ENCODE assay signal across 2 cellular contexts in the genomic region with DNA sequence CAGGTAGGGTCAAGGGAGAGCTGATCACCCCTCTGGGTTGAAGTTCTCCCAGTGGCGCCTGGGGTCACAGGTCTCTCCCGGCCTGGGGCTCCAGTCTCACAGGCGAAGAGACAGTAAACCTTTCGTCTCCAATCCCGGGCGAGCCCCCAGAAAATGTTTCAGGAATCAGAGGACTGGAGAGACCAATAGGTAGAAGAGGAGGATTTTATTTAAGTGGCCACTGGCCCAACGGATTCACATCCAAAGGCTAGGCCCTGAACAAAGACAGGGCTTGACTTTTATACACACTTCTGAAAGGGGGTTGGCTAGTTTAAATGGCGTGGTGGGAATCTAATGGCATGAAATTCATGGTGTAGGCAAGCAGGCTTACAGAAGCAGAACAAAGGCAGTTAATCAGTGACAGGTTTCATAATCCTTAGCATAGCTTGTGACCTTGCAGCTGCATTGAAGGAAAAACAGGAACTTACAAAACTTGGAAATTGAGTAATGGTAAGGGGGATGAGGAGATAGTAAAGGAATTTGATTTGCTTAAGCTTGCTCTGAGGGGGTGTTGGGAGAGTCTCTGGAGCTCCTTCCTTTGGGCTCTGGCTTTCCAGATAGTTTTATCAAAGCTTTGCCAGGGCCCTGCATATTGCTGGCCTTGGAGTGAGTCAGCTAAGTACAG.
TF ChIP-seq lines count a peak whose summit lies in the region.

No MANE protein-coding gene starts in this region.

TF ChIP-seq in K562, 482 proteins besides CTCF, POLR2A, EP300 and RAD21 (continued from another document and continues in another):
- TF ChIP-seq, protein P1, sequence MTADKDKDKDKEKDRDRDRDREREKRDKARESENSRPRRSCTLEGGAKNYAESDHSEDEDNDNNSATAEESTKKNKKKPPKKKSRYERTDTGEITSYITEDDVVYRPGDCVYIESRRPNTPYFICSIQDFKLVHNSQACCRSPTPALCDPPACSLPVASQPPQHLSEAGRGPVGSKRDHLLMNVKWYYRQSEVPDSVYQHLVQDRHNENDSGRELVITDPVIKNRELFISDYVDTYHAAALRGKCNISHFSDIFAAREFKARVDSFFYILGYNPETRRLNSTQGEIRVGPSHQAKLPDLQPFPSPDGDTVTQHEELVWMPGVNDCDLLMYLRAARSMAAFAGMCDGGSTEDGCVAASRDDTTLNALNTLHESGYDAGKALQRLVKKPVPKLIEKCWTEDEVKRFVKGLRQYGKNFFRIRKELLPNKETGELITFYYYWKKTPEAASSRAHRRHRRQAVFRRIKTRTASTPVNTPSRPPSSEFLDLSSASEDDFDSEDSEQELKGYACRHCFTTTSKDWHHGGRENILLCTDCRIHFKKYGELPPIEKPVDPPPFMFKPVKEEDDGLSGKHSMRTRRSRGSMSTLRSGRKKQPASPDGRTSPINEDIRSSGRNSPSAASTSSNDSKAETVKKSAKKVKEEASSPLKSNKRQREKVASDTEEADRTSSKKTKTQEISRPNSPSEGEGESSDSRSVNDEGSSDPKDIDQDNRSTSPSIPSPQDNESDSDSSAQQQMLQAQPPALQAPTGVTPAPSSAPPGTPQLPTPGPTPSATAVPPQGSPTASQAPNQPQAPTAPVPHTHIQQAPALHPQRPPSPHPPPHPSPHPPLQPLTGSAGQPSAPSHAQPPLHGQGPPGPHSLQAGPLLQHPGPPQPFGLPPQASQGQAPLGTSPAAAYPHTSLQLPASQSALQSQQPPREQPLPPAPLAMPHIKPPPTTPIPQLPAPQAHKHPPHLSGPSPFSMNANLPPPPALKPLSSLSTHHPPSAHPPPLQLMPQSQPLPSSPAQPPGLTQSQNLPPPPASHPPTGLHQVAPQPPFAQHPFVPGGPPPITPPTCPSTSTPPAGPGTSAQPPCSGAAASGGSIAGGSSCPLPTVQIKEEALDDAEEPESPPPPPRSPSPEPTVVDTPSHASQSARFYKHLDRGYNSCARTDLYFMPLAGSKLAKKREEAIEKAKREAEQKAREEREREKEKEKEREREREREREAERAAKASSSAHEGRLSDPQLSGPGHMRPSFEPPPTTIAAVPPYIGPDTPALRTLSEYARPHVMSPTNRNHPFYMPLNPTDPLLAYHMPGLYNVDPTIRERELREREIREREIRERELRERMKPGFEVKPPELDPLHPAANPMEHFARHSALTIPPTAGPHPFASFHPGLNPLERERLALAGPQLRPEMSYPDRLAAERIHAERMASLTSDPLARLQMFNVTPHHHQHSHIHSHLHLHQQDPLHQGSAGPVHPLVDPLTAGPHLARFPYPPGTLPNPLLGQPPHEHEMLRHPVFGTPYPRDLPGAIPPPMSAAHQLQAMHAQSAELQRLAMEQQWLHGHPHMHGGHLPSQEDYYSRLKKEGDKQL (CRISPR knock-in tag; IDR thresholded peaks at IDR 0.05; ENCODE audit: borderline replicate concordance): no peak
- TF ChIP-seq GATAD2A (IDR thresholded peaks at IDR 0.05) (no peak), SIRT6 (IDR thresholded peaks at IDR 0.05; ENCODE audit: low read depth, low read length) (no peak), ILK (tag; IDR thresholded peaks at IDR 0.05; ENCODE audit: borderline replicate concordance, low read depth) (no peak), MAFF (IDR thresholded peaks at IDR 0.05; ENCODE audit: low read length) (peak; percentile 28; the same call in 1 of the 2 replicates), KHSRP (IDR thresholded peaks at IDR 0.05) (no peak), ZNF77 (CRISPR knock-in tag; IDR thresholded peaks at IDR 0.05) (no peak), CBX1 (IDR thresholded peaks at IDR 0.05; ENCODE audit: low read depth) (peak; percentile 92), CEBPG (CRISPR knock-in tag; IDR thresholded peaks at IDR 0.05) (no peak), CEBPG (tag; conservative IDR thresholded peaks at IDR 0.05 in 1 of 2, IDR thresholded peaks at IDR 0.05 in 1 of 2) (peak in 1 of 2 experiments; percentile 63; a peak in 2 of 4 replicates), GABPB2 (CRISPR knock-in tag; conservative IDR thresholded peaks at IDR 0.05) (no peak), ATF7 (IDR thresholded peaks at IDR 0.05) (0 out of 2 replicates have a peak, but pooled peaks have one; percentile 17), DPF2 (IDR thresholded peaks at IDR 0.05) (peak; percentile 59; the same call in 1 of the 2 replicates), GATA2 (CRISPR knock-in tag; IDR thresholded peaks at IDR 0.05) (0 out of 2 replicates have a peak, but pooled peaks have one; percentile 23), MEIS2 (IDR thresholded peaks at IDR 0.05; ENCODE audit: partially characterized antibody) (peak; percentile 35), SRSF7 (optimal IDR thresholded peaks at IDR 0.05; ENCODE audit: low read depth, low read length) (no peak)
- TF ChIP-seq, protein P2, sequence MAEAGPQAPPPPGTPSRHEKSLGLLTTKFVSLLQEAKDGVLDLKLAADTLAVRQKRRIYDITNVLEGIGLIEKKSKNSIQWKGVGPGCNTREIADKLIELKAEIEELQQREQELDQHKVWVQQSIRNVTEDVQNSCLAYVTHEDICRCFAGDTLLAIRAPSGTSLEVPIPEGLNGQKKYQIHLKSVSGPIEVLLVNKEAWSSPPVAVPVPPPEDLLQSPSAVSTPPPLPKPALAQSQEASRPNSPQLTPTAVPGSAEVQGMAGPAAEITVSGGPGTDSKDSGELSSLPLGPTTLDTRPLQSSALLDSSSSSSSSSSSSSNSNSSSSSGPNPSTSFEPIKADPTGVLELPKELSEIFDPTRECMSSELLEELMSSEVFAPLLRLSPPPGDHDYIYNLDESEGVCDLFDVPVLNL (CRISPR knock-in tag; IDR thresholded peaks at IDR 0.05; ENCODE audit: low read depth): no peak
- TF ChIP-seq, protein P3, sequence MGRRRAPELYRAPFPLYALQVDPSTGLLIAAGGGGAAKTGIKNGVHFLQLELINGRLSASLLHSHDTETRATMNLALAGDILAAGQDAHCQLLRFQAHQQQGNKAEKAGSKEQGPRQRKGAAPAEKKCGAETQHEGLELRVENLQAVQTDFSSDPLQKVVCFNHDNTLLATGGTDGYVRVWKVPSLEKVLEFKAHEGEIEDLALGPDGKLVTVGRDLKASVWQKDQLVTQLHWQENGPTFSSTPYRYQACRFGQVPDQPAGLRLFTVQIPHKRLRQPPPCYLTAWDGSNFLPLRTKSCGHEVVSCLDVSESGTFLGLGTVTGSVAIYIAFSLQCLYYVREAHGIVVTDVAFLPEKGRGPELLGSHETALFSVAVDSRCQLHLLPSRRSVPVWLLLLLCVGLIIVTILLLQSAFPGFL (CRISPR knock-in tag; IDR thresholded peaks at IDR 0.05): no peak
- TF ChIP-seq, protein P4, sequence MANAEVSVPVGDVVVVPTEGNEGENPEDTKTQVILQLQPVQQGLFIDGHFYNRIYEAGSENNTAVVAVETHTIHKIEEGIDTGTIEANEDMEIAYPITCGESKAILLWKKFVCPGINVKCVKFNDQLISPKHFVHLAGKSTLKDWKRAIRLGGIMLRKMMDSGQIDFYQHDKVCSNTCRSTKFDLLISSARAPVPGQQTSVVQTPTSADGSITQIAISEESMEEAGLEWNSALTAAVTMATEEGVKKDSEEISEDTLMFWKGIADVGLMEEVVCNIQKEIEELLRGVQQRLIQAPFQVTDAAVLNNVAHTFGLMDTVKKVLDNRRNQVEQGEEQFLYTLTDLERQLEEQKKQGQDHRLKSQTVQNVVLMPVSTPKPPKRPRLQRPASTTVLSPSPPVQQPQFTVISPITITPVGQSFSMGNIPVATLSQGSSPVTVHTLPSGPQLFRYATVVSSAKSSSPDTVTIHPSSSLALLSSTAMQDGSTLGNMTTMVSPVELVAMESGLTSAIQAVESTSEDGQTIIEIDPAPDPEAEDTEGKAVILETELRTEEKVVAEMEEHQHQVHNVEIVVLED (CRISPR knock-in tag; IDR thresholded peaks at IDR 0.05): no peak

TF ChIP-seq in liver, 16 proteins besides CTCF, POLR2A, EP300 and RAD21 (continued from another document):
- TF ChIP-seq YY1 (IDR thresholded peaks at IDR 0.05): peak; percentile 53
- no peak for TF ChIP-seq TAF1 (conservative IDR thresholded peaks at IDR 0.05)
- peak; percentile 40 to 61 for TF ChIP-seq HNF4A (conservative IDR thresholded peaks at IDR 0.05)
- TF ChIP-seq HNF4G (IDR thresholded peaks at IDR 0.05): no peak
- TF ChIP-seq RXRA (IDR thresholded peaks at IDR 0.05): peak; percentile 57 to 69
